ENCODE assay signal across 11 cellular contexts in genomic region chr1:217274927-217275616, GRCh38.
DNase-seq lines count a peak whose midpoint lies in the region; ATAC-seq, FAIRE-seq and TF ChIP-seq lines count a peak whose summit lies in the region.
"Had no signal": no experiment of that assay in that cellular context is flagged by ENCODE, and none has a peak within 500 bp of the region (broad histone marks: within the 10 kb centered on the region; RNA-seq: fewer than 3 reads in every experiment).

No MANE protein-coding gene starts in this region.

- no peak for FAIRE-seq in HTR-8/SVneo (lab: Jason Lieb, UNC)

- H3K36me3 Mint-ChIP-seq in chondrocyte (ENCODE audit: low read depth) (no peaks in the 10 kb centered on the region), nephron (ENCODE audit: low read depth) (no peaks in the 10 kb centered on the region)
- H3K36me3 Mint-ChIP-seq in activated naive CD4-positive, alpha-beta T cell treated with anti-CD3 and anti-CD28 coated beads for 36 hours (ENCODE audit: low read depth), result no peaks in the 10 kb centered on the region

- H3K27me3 Mint-ChIP-seq in chondrocyte (ENCODE audit: low read depth) (no peaks in the 10 kb centered on the region), nephron (ENCODE audit: low read depth) (no peaks in the 10 kb centered on the region)
- H3K27me3 Mint-ChIP-seq in activated naive CD4-positive, alpha-beta T cell treated with anti-CD3 and anti-CD28 coated beads for 36 hours (ENCODE audit: low read depth), result no peaks in the 10 kb centered on the region

- DNase-seq in GM12864 (ENCODE audit: low read depth), result peak; percentile 3
- DNase-seq in HTR-8/SVneo (ENCODE audit: insufficient read length, low spot score), result peak; percentile 11
- no peak for DNase-seq in chondrocyte (ENCODE audit: low spot score)
- no peak for DNase-seq in activated naive CD4-positive, alpha-beta T cell treated with anti-CD3 and anti-CD28 coated beads for 36 hours
- DNase-seq in NCI-H2107 treated with DMSO at 0.1 percent for 48 hours (lab: John Stamatoyannopoulos, UW; ENCODE audit: unreplicated experiment), result no peak
- DNase-seq in posterior cingulate gyrus, result no peak
- DNase-seq: aorta, foreskin melanocyte, NCI-H146 had no signal

- H3K4me3 Mint-ChIP-seq in chondrocyte (ENCODE audit: unreplicated experiment), result no peak overlapping the region
- H3K4me3 Mint-ChIP-seq in nephron, result peak overlapping the region in 1 of 3 experiments; percentile 14
- no peak overlapping the region for H3K4me3 Mint-ChIP-seq in activated naive CD4-positive, alpha-beta T cell treated with anti-CD3 and anti-CD28 coated beads for 36 hours

- H3K4me3 ChIP-seq in GM12864 (ENCODE audit: low read depth, low read length), result no peak overlapping the region

- H3K4me1 Mint-ChIP-seq in chondrocyte (ENCODE audit: low read depth) (peaks cover 34% of the 10 kb centered on the region), nephron (peaks cover 24% of the 10 kb centered on the region)
- H3K4me1 Mint-ChIP-seq in activated naive CD4-positive, alpha-beta T cell treated with anti-CD3 and anti-CD28 coated beads for 36 hours (ENCODE audit: low read depth), result no peaks in the 10 kb centered on the region

- ATAC-seq in GM19395 (IDR thresholded peaks at IDR 0.05; ENCODE audit: unreplicated experiment), result no peak

- TF ChIP-seq CTCF in GM12864 (IDR thresholded peaks at IDR 0.05; ENCODE audit: low read depth, low read length, missing control alignments) (no peak), chondrocyte (IDR thresholded peaks at IDR 0.05) (no peak), nephron (IDR thresholded peaks at IDR 0.05; ENCODE audit: unreplicated experiment in 3 of 3) (no peak)

- H3K27ac Mint-ChIP-seq in chondrocyte (ENCODE audit: unreplicated experiment) (peak overlapping the region; percentile 87), nephron (peak overlapping the region; percentile 42 to 82 (median 72))
- no peak overlapping the region for H3K27ac Mint-ChIP-seq in activated naive CD4-positive, alpha-beta T cell treated with anti-CD3 and anti-CD28 coated beads for 36 hours

- intact Hi-C loops in activated naive CD4-positive, alpha-beta T cell treated with anti-CD3 and anti-CD28 coated beads for 36 hours (cut with micrococcal nuclease), result no loop called here
- intact Hi-C loops in posterior cingulate gyrus (cut with DNase I), result no loop called here

- CTCF ChIA-PET in activated naive CD4-positive, alpha-beta T cell treated with anti-CD3 and anti-CD28 coated beads for 36 hours (lab: Charles Lee), result no interaction called here

- H3K9me3 Mint-ChIP-seq in chondrocyte (ENCODE audit: low read depth) (peaks cover 9% of the 10 kb centered on the region), nephron (peaks cover 2% of the 10 kb centered on the region)
- no peaks in the 10 kb centered on the region for H3K9me3 Mint-ChIP-seq in activated naive CD4-positive, alpha-beta T cell treated with anti-CD3 and anti-CD28 coated beads for 36 hours

Comparison
In these comparisons a context has a peak if more than half of its experiments do, and no peak if none do; other contexts are left out.
1. DNase-seq: peak in GM12864 (single experiment) and HTR-8/SVneo (single experiment); none in chondrocyte (single experiment), activated naive CD4-positive, alpha-beta T cell treated with anti-CD3 and anti-CD28 coated beads for 36 hours (single experiment), NCI-H2107 treated with DMSO at 0.1 percent for 48 hours (single experiment) and posterior cingulate gyrus (0 of 10).